In genomic region chr3:5787863-5788488, GRCh38 we compare ENCODE assay signal across 10 cellular contexts.
DNase-seq lines count a peak whose midpoint lies in the region; ATAC-seq and TF ChIP-seq lines count a peak whose summit lies in the region.
"Had no signal": no experiment of that assay in that cellular context is flagged by ENCODE, and none has a peak within 500 bp of the region (broad histone marks: within the 10 kb centered on the region; RNA-seq: fewer than 3 reads in every experiment).

No MANE protein-coding gene starts in this region.

- CTCF ChIA-PET in A673 (lab: Charles Lee): no interaction called here
- CTCF ChIA-PET in activated CD8-positive, alpha-beta T cell treated with anti-CD3 and anti-CD28 coated beads for 36 hours (lab: Charles Lee): no interaction called here

- ATAC-seq in left lobe of liver (peak; percentile 79), HG02938 (IDR thresholded peaks at IDR 0.05; ENCODE audit: unreplicated experiment) (no peak)
- no peak for ATAC-seq in activated CD8-positive, alpha-beta T cell treated with anti-CD3 and anti-CD28 coated beads for 36 hours

- POLR2A ChIA-PET in A673 (lab: Charles Lee; ENCODE audit: low non-redundant PET): no interaction called here
- POLR2A ChIA-PET in activated CD8-positive, alpha-beta T cell treated with anti-CD3 and anti-CD28 coated beads for 36 hours (lab: Charles Lee): no interaction called here

- H3K27me3 Mint-ChIP-seq in activated CD8-positive, alpha-beta T cell treated with anti-CD3 and anti-CD28 coated beads for 36 hours: no peaks in the 10 kb centered on the region

- intact Hi-C loops in A673 (cut with micrococcal nuclease; ENCODE audit: unreplicated experiment): no loop called here
- intact Hi-C loops in activated CD8-positive, alpha-beta T cell treated with anti-CD3 and anti-CD28 coated beads for 36 hours (cut with micrococcal nuclease): no loop called here

- H3K4me1 Mint-ChIP-seq in activated CD8-positive, alpha-beta T cell treated with anti-CD3 and anti-CD28 coated beads for 36 hours (ENCODE audit: low read depth): no peaks in the 10 kb centered on the region

- BruUV-seq in A673 (replicated peaks; lab: Mats Ljungman, UMichigan): no TSS peak

- no peaks in the 10 kb centered on the region for H3K36me3 Mint-ChIP-seq in activated CD8-positive, alpha-beta T cell treated with anti-CD3 and anti-CD28 coated beads for 36 hours (ENCODE audit: low read depth)

- H3K36me3 ChIP-seq in A673 (ENCODE audit: insufficient read depth, low read length, poor library complexity, severe bottlenecking): no peaks in the 10 kb centered on the region

- peaks cover 11% of the 10 kb centered on the region for H3K27me3 ChIP-seq in A673 (replicated peaks; ENCODE audit: insufficient read depth, low read depth, low read length, poor library complexity)

- no peaks in the 10 kb centered on the region for H3K4me1 ChIP-seq in A673 (ENCODE audit: insufficient read depth, low read length, poor library complexity, severe bottlenecking)

- no peak overlapping the region for H3K4me3 Mint-ChIP-seq in activated CD8-positive, alpha-beta T cell treated with anti-CD3 and anti-CD28 coated beads for 36 hours

- DNase-seq in A673 (ENCODE audit: low spot score) (peak; percentile 56), MV-4-11 (lab: John Stamatoyannopoulos, UW) (peak; percentile 65), left lobe of liver (ENCODE audit: low spot score) (no peak), COLO829 (ENCODE audit: low spot score) (no peak)
- DNase-seq in activated CD8-positive, alpha-beta T cell treated with anti-CD3 and anti-CD28 coated beads for 36 hours: no peak
- DNase-seq in activated CD4-positive, CD25-positive, alpha-beta regulatory T cell (lab: John Stamatoyannopoulos, UW): no peak
- DNase-seq: COR-L47, T-helper 9 cell had no signal

- no peaks in the 10 kb centered on the region for H3K9me3 Mint-ChIP-seq in activated CD8-positive, alpha-beta T cell treated with anti-CD3 and anti-CD28 coated beads for 36 hours

- H3K4me3 ChIP-seq in A673 (ENCODE audit: low read depth, low read length, poor library complexity, severe bottlenecking): no peak overlapping the region

- H3K9me3 ChIP-seq in A673 (ENCODE audit: low read depth, low read length, poor library complexity, severe bottlenecking): no peaks in the 10 kb centered on the region

- H3K27ac Mint-ChIP-seq in activated CD8-positive, alpha-beta T cell treated with anti-CD3 and anti-CD28 coated beads for 36 hours: no peak overlapping the region

- H3K27ac ChIP-seq in A673 (ENCODE audit: low read depth, low read length, poor library complexity, severe bottlenecking) (no peak overlapping the region), angular gyrus (ENCODE audit: low read depth, low read length) (peak overlapping the region; percentile 25)

- TF ChIP-seq CTCF in A673 (conservative IDR thresholded peaks at IDR 0.05; ENCODE audit: low read depth, low read length): peak; percentile 56
- no peak for TF ChIP-seq CTCF in activated CD8-positive, alpha-beta T cell treated with anti-CD3 and anti-CD28 coated beads for 36 hours (IDR thresholded peaks at IDR 0.05)

Comparison
In these comparisons a context has a peak if more than half of its experiments do, and no peak if none do; other contexts are left out.
1. DNase-seq: peak in A673 (single experiment) and MV-4-11 (single experiment); none in left lobe of liver (single experiment), activated CD8-positive, alpha-beta T cell treated with anti-CD3 and anti-CD28 coated beads for 36 hours (single experiment), activated CD4-positive, CD25-positive, alpha-beta regulatory T cell (0 of 4) and COLO829 (single experiment).